Comparison of ENCODE assay signal across 1 cellular context in the genomic region with DNA sequence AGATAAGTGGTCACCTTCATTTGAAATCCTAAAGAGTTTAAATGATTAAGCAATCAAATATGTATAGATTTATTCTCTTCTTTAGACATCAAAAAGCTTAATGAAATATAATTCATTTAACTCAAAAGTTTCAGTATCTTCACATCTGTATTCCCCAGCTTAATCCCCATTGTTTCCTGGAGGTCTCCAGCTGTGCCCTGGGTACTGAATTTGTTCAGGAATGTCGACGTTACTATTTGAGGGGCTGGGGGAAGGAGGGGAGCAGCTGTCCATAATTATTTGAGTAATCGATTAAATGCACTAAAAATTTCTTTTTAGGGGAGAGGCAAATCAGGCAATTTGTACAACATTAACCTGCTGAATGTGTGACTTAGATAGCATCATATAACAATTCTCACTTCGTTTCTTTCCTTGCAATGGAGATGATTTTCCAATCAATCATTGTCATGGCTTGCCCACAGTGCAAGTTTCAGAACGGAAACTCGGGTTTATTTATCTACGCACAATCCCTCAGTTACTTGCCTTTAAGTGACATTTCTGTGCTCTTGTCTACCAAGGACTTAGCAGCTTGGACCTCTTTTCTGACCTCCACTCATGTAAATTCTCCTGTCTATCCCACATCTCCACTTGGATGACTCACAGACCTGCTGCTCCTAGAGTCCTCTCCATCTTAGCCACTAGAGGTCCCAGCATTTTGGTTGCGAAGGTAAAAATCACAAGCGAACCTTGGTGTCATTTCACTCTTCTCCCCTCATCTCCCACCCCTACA.
TF ChIP-seq lines count a peak whose summit lies in the region.

No MANE protein-coding gene starts in this region.

TF ChIP-seq in HEK293, 187 proteins besides CTCF, POLR2A, EP300 and RAD21 (continued from another document):
- no peak for TF ChIP-seq ZNF366 (tag by site-specific recombination; conservative IDR thresholded peaks at IDR 0.05)
- no peak for TF ChIP-seq SP7 (tag by site-specific recombination; IDR thresholded peaks at IDR 0.05)
- TF ChIP-seq, protein P1, sequence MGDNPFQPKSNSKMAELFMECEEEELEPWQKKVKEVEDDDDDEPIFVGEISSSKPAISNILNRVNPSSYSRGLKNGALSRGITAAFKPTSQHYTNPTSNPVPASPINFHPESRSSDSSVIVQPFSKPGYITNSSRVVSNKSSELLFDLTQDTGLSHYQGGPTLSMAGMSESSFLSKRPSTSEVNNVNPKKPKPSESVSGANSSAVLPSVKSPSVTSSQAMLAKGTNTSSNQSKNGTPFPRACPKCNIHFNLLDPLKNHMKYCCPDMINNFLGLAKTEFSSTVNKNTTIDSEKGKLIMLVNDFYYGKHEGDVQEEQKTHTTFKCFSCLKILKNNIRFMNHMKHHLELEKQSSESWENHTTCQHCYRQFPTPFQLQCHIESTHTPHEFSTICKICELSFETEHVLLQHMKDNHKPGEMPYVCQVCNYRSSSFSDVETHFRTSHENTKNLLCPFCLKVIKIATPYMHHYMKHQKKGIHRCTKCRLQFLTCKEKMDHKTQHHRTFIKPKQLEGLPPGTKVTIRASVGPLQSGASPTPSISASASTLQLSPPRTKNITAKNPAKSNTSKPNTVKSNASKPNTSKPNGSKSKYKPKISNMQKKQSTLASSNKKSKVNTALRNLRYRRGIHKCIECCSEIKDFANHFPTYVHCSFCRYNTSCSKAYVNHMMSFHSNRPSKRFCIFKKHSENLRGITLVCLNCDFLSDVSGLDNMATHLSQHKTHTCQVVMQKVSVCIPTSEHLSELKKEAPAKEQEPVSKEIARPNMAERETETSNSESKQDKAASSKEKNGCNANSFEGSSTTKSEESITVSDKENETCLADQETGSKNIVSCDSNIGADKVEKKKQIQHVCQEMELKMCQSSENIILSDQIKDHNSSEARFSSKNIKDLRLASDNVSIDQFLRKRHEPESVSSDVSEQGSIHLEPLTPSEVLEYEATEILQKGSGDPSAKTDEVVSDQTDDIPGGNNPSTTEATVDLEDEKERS (tag by site-specific recombination; IDR thresholded peaks at IDR 0.05) = no peak
- TF ChIP-seq PRDM4 (tag by site-specific recombination; IDR thresholded peaks at IDR 0.05) = no peak
- TF ChIP-seq ZNF677 (tag by site-specific recombination; IDR thresholded peaks at IDR 0.05) = no peak
- TF ChIP-seq, protein P2, sequence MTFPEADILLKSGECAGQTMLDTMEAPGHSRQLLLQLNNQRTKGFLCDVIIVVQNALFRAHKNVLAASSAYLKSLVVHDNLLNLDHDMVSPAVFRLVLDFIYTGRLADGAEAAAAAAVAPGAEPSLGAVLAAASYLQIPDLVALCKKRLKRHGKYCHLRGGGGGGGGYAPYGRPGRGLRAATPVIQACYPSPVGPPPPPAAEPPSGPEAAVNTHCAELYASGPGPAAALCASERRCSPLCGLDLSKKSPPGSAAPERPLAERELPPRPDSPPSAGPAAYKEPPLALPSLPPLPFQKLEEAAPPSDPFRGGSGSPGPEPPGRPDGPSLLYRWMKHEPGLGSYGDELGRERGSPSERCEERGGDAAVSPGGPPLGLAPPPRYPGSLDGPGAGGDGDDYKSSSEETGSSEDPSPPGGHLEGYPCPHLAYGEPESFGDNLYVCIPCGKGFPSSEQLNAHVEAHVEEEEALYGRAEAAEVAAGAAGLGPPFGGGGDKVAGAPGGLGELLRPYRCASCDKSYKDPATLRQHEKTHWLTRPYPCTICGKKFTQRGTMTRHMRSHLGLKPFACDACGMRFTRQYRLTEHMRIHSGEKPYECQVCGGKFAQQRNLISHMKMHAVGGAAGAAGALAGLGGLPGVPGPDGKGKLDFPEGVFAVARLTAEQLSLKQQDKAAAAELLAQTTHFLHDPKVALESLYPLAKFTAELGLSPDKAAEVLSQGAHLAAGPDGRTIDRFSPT (tag by site-specific recombination; IDR thresholded peaks at IDR 0.05) = no peak
